19 cellular contexts compared by ENCODE assay signal in the genomic region with DNA sequence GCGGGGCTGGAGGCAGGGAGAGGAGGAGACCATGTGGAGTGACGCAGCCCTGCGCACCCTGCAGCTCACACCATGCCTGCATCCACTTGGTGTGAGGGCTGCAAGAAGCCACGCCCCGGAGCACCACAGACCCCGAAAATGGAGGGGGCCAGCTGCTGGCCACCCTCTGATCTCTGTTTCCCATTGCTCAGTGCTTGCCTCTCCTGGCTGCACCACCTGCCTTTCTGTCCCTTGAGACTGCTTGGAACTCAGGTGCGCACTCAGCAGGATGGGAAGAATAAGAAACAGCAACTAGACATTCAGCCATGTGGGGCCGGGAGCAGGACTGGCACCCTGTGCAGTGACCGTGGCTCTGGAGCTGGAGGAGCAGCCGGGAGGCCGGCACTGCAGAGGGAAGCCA.
"Had no signal": no experiment of that assay in that cellular context is flagged by ENCODE, and none has a peak within 500 bp of the region (broad histone marks: within the 10 kb centered on the region; RNA-seq: fewer than 3 reads in every experiment).

No MANE protein-coding gene starts in this region.

- H3K27me3 ChIP-seq: ovary, right lobe of liver, tibial nerve had no signal

- DNase-seq: activated CD4-positive, alpha-beta T cell treated with anti-CD3 and anti-CD28 coated beads for 36 hours; activated CD4-positive, CD25-positive, alpha-beta regulatory T cell; activated CD8-positive, alpha-beta memory T cell treated with anti-CD3 and anti-CD28 coated beads, Interleukin-2, amount 10 ng/mL, durations not matched to agents 7 days and 5 days; activated CD8-positive, alpha-beta T cell treated with anti-CD3 and anti-CD28 coated beads, Interleukin-2, amount 10 ng/mL, durations not matched to agents 7 days and 5 days; activated naive CD4-positive, alpha-beta T cell; activated T-cell treated with anti-CD3 and anti-CD28 coated beads, Interleukin-2, amount 50 U/mL, for 72 hours; anterior cingulate cortex; dermis blood vessel endothelial cell; effector CD8-positive, alpha-beta T cell; left ventricle myocardium inferior; mucosa of descending colon; ovary; right lobe of liver; stimulated activated CD4-positive, alpha-beta T cell treated with anti-CD3 and anti-CD28 coated beads, Interleukin-2, amount 100 ng/mL, for 48 hours; stimulated activated naive CD4-positive, alpha-beta T cell treated with Interleukin-2 at 50 U/mL for 16 hours had no signal

- H3K4me3 ChIP-seq: left ventricle myocardium inferior, lung, mucosa of descending colon, ovary, right lobe of liver, tibial nerve had no signal

- ATAC-seq: activated CD4-positive, alpha-beta T cell treated with anti-CD3 and anti-CD28 coated beads for 36 hours; activated CD8-positive, alpha-beta memory T cell treated with anti-CD3 and anti-CD28 coated beads, Interleukin-2, amount 10 ng/mL, durations not matched to agents 7 days and 5 days; activated CD8-positive, alpha-beta T cell treated with anti-CD3 and anti-CD28 coated beads, Interleukin-2, amount 10 ng/mL, durations not matched to agents 7 days and 5 days; activated T-cell treated with anti-CD3 and anti-CD28 coated beads, Interleukin-2, amount 50 U/mL, for 72 hours; mucosa of descending colon; natural killer cell treated with Interleukin-12 subunit alpha and Interleukin-12 subunit beta and Interleukin-15 and Interleukin-18, amount 100 ng/mL, for 72 hours; right lobe of liver had no signal

- H3K4me1 ChIP-seq: left ventricle myocardium inferior, right lobe of liver had no signal

- H3K27ac ChIP-seq: left ventricle myocardium inferior, neutrophil, ovary, right lobe of liver had no signal

- H3K36me3 ChIP-seq: left ventricle myocardium inferior, neutrophil, ovary, right lobe of liver, tibial nerve had no signal

- H3K9me3 ChIP-seq: left ventricle myocardium inferior, mucosa of descending colon, neutrophil, ovary, right lobe of liver, tibial nerve had no signal
